Comparison of ENCODE assay signal across 8 cellular contexts in genomic region chr10:101042667-101043355, GRCh38. TPM values are rescaled to one million over a fixed set of nuclear protein-coding genes. Genes with fewer than 3 reads are reported as not detected.
DNase-seq lines count a peak whose midpoint lies in the region; ATAC-seq and TF ChIP-seq lines count a peak whose summit lies in the region.

No MANE protein-coding gene starts in this region.

- DNase-seq in ACHN (peak; percentile 100), NCI-H2196 (lab: John Stamatoyannopoulos, UW; ENCODE audit: unreplicated experiment) (peak; percentile 94), cardiac fibroblast (ENCODE audit: low read depth in 2 of 2) (peak; percentile 95 to 98), iris pigment epithelial cell (ENCODE audit: low read depth) (peak; percentile 93), spleen (peak; percentile 98)

- H3K27me3 ChIP-seq in spleen (replicated peaks in 1 of 7), result peaks cover 0 to 18% (median 10%) of the 10 kb centered on the region in 7 donors

- in situ Hi-C loops in ACHN (cut with HindIII; ENCODE audit: low pct_ligation_motif_present, low pct_unique_long_range_greater_than_20kb, low sequenced_read_pairs), result no loop called here

- intact Hi-C loops in spleen (cut with DNase I; ENCODE audit: low total_unique reads), result no loop called here

- H3K36me3 ChIP-seq in spleen, result peaks cover 0 to 28% (median 21%) of the 10 kb centered on the region in 6 donors

- peak overlapping the region; percentile 77 to 88 (median 82) for H3K27ac ChIP-seq in spleen

- no peak for TF ChIP-seq POLR2A in spleen (IDR thresholded peaks at IDR 0.05)

- ATAC-seq in GM18868 (IDR thresholded peaks at IDR 0.05; ENCODE audit: unreplicated experiment) (peak; percentile 94), HG03103 (IDR thresholded peaks at IDR 0.05; ENCODE audit: low read depth, unreplicated experiment) (peak; percentile 93)

- TF ChIP-seq CTCF in WI38 (IDR thresholded peaks at IDR 0.05; ENCODE audit: low read depth, low read length) (no peak), cardiac fibroblast (IDR thresholded peaks at IDR 0.05; ENCODE audit: low read depth, low read length) (no peak), spleen (IDR thresholded peaks at IDR 0.05 in 8 of 11, conservative IDR thresholded peaks at IDR 0.05 in 3 of 11) (peak in 5 of 11 experiments; percentile 7 to 32 (median 20))

- WGBS in spleen, 5 donors, result 3 to 5% (median 4%) methylated on average over 32 to 39 of the region's 39 CpGs

- no peaks in the 10 kb centered on the region for H3K9me3 ChIP-seq in spleen

- peak overlapping the region; percentile 64 for H3K4me3 ChIP-seq in WI38 (ENCODE audit: low read depth, low read length)
- peak overlapping the region; percentile 45 to 61 for H3K4me3 ChIP-seq in cardiac fibroblast (replicated peaks in 1 of 2; ENCODE audit: low read depth in 2 of 2, low read length in 2 of 2)
- peak overlapping the region; percentile 38 to 67 (median 47) for H3K4me3 ChIP-seq in spleen

- H3K4me1 ChIP-seq in spleen, result peaks cover 15 to 32% (median 25%) of the 10 kb centered on the region in 6 donors

RNA-seq across cellular contexts. Expression of gene SFXN3, which starts 11.8 kb away (rescaled TPM):
- 10 to 100 TPM; 35.6 to 70.0 (median 44.3) TPM for total RNA-seq in spleen
- 10 to 100 TPM in 2 of 3 donors, 1 to 10 TPM in 1; 7.9 to 16.6 (median 10.8) TPM for polyA plus RNA-seq in spleen

RNA-seq across cellular contexts. Expression of gene PDZD7, which starts 11.9 kb away (rescaled TPM):
- total RNA-seq in spleen, result 1 to 10 TPM in 5 of 7 donors, under 1 TPM in 2; 0.42 to 2.3 (median 1.6) TPM
- under 1 TPM; 0.17 to 0.77 (median 0.30) TPM for polyA plus RNA-seq in spleen

RNA-seq across cellular contexts. Expression of gene KAZALD1, which starts 19.0 kb away (rescaled TPM):
- total RNA-seq in spleen, result 10 to 100 TPM; 15.1 to 67.3 (median 57.3) TPM
- 10 to 100 TPM; 11.6 to 32.5 (median 15.5) TPM for polyA plus RNA-seq in spleen

RNA-seq across cellular contexts. Expression of gene LZTS2, which starts 43.2 kb away (rescaled TPM):
- total RNA-seq in spleen, result 10 to 100 TPM; 40.9 to 76.6 (median 56.9) TPM
- polyA plus RNA-seq in spleen, result 10 to 100 TPM; 21.8 to 55.3 (median 25.9) TPM

RNA-seq across cellular contexts. Expression of gene TWNK, which starts 55.5 kb away (rescaled TPM):
- 1 to 10 TPM; 5.6 to 9.4 (median 8.5) TPM for total RNA-seq in spleen
- polyA plus RNA-seq in spleen, result 1 to 10 TPM; 7.4 to 9.9 (median 7.9) TPM

Comparison
In these comparisons a context has a peak if more than half of its experiments do, and no peak if none do; other contexts are left out.
1. Peak in every context shown above with its lines: DNase-seq, ATAC-seq, H3K4me3 ChIP-seq and H3K27ac ChIP-seq.